8 cellular contexts compared by ENCODE assay signal in the genomic region with DNA sequence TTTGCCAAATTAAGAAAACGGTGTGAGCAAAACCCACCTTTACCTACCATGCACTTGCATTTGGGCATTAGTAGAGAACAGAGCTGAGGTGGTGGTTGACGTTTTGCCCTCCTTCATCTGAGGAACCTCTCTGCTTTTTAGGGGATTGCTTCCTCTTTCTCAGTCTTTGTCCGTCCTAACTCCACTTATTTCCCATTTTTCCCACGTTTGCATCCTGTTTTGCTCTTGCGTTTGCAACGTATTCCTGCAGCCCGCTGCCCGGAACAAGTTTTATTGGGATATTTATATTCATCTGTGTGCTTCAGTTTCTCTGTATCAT. TPM values are rescaled to one million over a fixed set of nuclear protein-coding genes. Genes with fewer than 3 reads are reported as not detected.
DNase-seq lines count a peak whose midpoint lies in the region; ATAC-seq and TF ChIP-seq lines count a peak whose summit lies in the region.

No MANE protein-coding gene starts in this region.

- ATAC-seq in GM19043 (IDR thresholded peaks at IDR 0.05; ENCODE audit: low read depth, unreplicated experiment) (peak; percentile 43), HG02938 (IDR thresholded peaks at IDR 0.05; ENCODE audit: unreplicated experiment) (peak; percentile 50)

- TF ChIP-seq CTCF in fibroblast of the aortic adventitia (IDR thresholded peaks at IDR 0.05; ENCODE audit: insufficient read depth, low read length), result no peak
- TF ChIP-seq CTCF in prostate gland (IDR thresholded peaks at IDR 0.05), result no peak

- peak overlapping the region; percentile 91 for H3K9ac ChIP-seq in SK-N-MC (ENCODE audit: insufficient read length)

- TF ChIP-seq POLR2A in prostate gland (IDR thresholded peaks at IDR 0.05), result no peak

- peaks cover 6% of the 10 kb centered on the region; the same call in 1 of the 2 replicates for H3K9me3 ChIP-seq in SK-N-MC (ENCODE audit: low read depth, low read length)
- H3K9me3 ChIP-seq in prostate gland, result no peaks in the 10 kb centered on the region

- H3K4me3 ChIP-seq in SK-N-MC (peak overlapping the region; percentile 86), fibroblast of the aortic adventitia (ENCODE audit: low read depth, low read length) (peak overlapping the region; percentile 99), prostate gland (peak overlapping the region; percentile 84 to 87)

- H3K27me3 ChIP-seq in prostate gland (replicated peaks; ENCODE audit: insufficient read depth), result no peaks in the 10 kb centered on the region

- peak overlapping the region; percentile 33; the same call in 1 of the 2 replicates for H3K27ac ChIP-seq in SK-N-MC
- H3K27ac ChIP-seq in prostate gland, result peak overlapping the region; percentile 95 to 98

- DNase-seq in SK-N-MC (ENCODE audit: low read depth, low spot score), result no peak
- DNase-seq in fibroblast of the aortic adventitia (ENCODE audit: low read depth), result no peak
- DNase-seq in prostate gland (ENCODE audit: low spot score), result no peak
- DNase-seq in Ammon's horn (ENCODE audit: low spot score), result no peak
- no peak for DNase-seq in dedifferentiated amniotic fluid mesenchymal stem cell (ENCODE audit: extremely low spot score)
- DNase-seq in NCI-H2227 treated with DMSO at 0.1 percent for 48 hours (lab: John Stamatoyannopoulos, UW), result no peak

- no peaks in the 10 kb centered on the region for H3K4me1 ChIP-seq in prostate gland (replicated peaks)

- WGBS in prostate gland, result under 1% methylated on average over 8 of the region's 8 CpGs

- intact Hi-C loops in prostate gland (cut with DNase I), result no loop called here

- H3K36me3 ChIP-seq in SK-N-MC (ENCODE audit: insufficient read depth, low read length) (peaks cover 26% of the 10 kb centered on the region), prostate gland (no peaks in the 10 kb centered on the region)

RNA-seq across cellular contexts. Expression of a gene that starts 0.4 kb away (rescaled TPM):
- total RNA-seq in fibroblast of the aortic adventitia (ENCODE audit: low replicate concordance) (243 and 282 TPM in 2 replicates), prostate gland (100 to 1,000 TPM; 159 to 165 TPM)
